In the genomic region with DNA sequence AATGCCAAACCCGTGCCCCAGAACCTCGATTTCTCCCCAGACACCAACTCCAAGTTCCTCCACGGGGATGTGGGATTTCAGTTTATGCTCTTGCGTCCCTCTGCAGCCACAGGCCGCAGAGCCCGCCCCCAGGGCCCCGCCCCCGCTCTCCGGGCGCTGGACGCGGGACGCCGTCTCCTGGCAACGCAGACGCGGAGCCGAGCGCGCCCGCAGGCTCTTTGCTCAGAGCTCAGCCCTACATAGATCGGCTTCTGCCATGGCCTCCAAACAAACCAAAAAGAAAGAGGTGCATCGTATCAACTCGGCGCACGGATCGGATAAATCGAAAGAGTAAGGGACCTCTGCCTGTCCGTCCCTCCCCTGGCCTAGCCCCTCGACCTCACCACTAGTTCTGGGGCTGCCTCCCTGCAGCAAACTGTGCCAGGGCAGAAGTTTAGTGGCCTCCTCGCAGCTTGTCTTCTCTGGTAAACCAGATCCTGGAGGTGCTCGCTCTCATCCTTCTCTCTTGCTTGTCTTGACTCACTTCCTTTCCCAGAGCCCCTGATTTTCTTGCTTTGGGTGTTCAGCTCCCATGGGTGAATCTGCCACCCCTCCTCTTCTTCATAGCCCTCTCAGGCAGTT, we compare ENCODE assay signal across 1 cellular context.
TF ChIP-seq lines count a peak whose summit lies in the region.

ADGB (plus strand) TSS at position 188 of the 621 bp plus-strand sequence; CDS start at position 257, 69 bp downstream.

TF ChIP-seq in K562, 482 proteins besides CTCF, POLR2A, EP300 and RAD21 (continued from another document):
- TF ChIP-seq KAT7 (CRISPR knock-in tag; IDR thresholded peaks at IDR 0.05; ENCODE audit: borderline replicate concordance) (no peak), ARID4B (CRISPR knock-in tag; IDR thresholded peaks at IDR 0.05) (peak; percentile 55; the same call in 1 of the 2 replicates), ELK1 (CRISPR knock-in tag; IDR thresholded peaks at IDR 0.05) (no peak), HDAC8 (tag; IDR thresholded peaks at IDR 0.05) (no peak), ASH1L (IDR thresholded peaks at IDR 0.05; ENCODE audit: borderline replicate concordance, low read depth, partially characterized antibody) (no peak), MXI1 (IDR thresholded peaks at IDR 0.05; ENCODE audit: low read depth, low read length) (peak; percentile 70; the same call in 1 of the 2 replicates), ZNF764 (CRISPR knock-in tag; IDR thresholded peaks at IDR 0.05; ENCODE audit: low read depth) (no peak), CREM (IDR thresholded peaks at IDR 0.05; ENCODE audit: low read depth) (peak; percentile 45; the same call in 1 of the 2 replicates), RBM22 (IDR thresholded peaks at IDR 0.05; ENCODE audit: low read depth, low read length, poor library complexity, severe bottlenecking) (peak; percentile 29), ZNF146 (CRISPR knock-in tag; IDR thresholded peaks at IDR 0.05; ENCODE audit: unreplicated experiment) (no peak), BMI1 (IDR thresholded peaks at IDR 0.05; ENCODE audit: low read length) (peak; percentile 67; the same call in 1 of the 2 replicates), NR1H2 (CRISPR knock-in tag; IDR thresholded peaks at IDR 0.05) (no peak), EGR1 (conservative IDR thresholded peaks at IDR 0.05) (peak; percentile 90), NUFIP1 (IDR thresholded peaks at IDR 0.05; ENCODE audit: partially characterized antibody) (no peak), PRDM10 (IDR thresholded peaks at IDR 0.05; ENCODE audit: partially characterized antibody) (no peak), SIN3A (IDR thresholded peaks at IDR 0.05; ENCODE audit: borderline replicate concordance in 2 of 2, control insufficient read depth in 1 of 2, low read depth in 2 of 2, low read length in 2 of 2) (peak in 1 of 2 experiments; percentile 41; a peak in 1 of 4 replicates), CREB1 (IDR thresholded peaks at IDR 0.05) (no peak; the same call in 1 of the 2 replicates), CREB1 (CRISPR knock-in tag; IDR thresholded peaks at IDR 0.05) (peak; percentile 21; the same call in 1 of the 2 replicates), CXXC5 (CRISPR knock-in tag; IDR thresholded peaks at IDR 0.05) (peak; percentile 68), RB1 (IDR thresholded peaks at IDR 0.05; ENCODE audit: low read depth) (peak; percentile 40; the same call in 1 of the 2 replicates), TEAD1 (CRISPR knock-in tag; IDR thresholded peaks at IDR 0.05) (0 out of 4 replicates have a peak, but pooled peaks of 1 of the 2 experiments have one; percentile 29), ZBTB17 (CRISPR knock-in tag; IDR thresholded peaks at IDR 0.05) (0 out of 2 replicates have a peak, but pooled peaks have one; percentile 27)
- TF ChIP-seq, protein P1, sequence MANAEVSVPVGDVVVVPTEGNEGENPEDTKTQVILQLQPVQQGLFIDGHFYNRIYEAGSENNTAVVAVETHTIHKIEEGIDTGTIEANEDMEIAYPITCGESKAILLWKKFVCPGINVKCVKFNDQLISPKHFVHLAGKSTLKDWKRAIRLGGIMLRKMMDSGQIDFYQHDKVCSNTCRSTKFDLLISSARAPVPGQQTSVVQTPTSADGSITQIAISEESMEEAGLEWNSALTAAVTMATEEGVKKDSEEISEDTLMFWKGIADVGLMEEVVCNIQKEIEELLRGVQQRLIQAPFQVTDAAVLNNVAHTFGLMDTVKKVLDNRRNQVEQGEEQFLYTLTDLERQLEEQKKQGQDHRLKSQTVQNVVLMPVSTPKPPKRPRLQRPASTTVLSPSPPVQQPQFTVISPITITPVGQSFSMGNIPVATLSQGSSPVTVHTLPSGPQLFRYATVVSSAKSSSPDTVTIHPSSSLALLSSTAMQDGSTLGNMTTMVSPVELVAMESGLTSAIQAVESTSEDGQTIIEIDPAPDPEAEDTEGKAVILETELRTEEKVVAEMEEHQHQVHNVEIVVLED (CRISPR knock-in tag; IDR thresholded peaks at IDR 0.05): peak; percentile 54; the same call in 1 of the 2 replicates
- TF ChIP-seq, protein P2, sequence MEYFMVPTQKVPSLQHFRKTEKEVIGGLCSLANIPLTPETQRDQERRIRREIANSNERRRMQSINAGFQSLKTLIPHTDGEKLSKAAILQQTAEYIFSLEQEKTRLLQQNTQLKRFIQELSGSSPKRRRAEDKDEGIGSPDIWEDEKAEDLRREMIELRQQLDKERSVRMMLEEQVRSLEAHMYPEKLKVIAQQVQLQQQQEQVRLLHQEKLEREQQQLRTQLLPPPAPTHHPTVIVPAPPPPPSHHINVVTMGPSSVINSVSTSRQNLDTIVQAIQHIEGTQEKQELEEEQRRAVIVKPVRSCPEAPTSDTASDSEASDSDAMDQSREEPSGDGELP (CRISPR knock-in tag; IDR thresholded peaks at IDR 0.05; ENCODE audit: borderline replicate concordance): peak; percentile 46; the same call in 1 of the 2 replicates
- TF ChIP-seq, protein P3, sequence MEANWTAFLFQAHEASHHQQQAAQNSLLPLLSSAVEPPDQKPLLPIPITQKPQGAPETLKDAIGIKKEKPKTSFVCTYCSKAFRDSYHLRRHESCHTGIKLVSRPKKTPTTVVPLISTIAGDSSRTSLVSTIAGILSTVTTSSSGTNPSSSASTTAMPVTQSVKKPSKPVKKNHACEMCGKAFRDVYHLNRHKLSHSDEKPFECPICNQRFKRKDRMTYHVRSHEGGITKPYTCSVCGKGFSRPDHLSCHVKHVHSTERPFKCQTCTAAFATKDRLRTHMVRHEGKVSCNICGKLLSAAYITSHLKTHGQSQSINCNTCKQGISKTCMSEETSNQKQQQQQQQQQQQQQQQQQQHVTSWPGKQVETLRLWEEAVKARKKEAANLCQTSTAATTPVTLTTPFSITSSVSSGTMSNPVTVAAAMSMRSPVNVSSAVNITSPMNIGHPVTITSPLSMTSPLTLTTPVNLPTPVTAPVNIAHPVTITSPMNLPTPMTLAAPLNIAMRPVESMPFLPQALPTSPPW (CRISPR knock-in tag; IDR thresholded peaks at IDR 0.05): peak; percentile 76
- TF ChIP-seq, protein P4, sequence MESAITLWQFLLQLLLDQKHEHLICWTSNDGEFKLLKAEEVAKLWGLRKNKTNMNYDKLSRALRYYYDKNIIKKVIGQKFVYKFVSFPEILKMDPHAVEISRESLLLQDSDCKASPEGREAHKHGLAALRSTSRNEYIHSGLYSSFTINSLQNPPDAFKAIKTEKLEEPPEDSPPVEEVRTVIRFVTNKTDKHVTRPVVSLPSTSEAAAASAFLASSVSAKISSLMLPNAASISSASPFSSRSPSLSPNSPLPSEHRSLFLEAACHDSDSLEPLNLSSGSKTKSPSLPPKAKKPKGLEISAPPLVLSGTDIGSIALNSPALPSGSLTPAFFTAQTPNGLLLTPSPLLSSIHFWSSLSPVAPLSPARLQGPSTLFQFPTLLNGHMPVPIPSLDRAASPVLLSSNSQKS (CRISPR knock-in tag; IDR thresholded peaks at IDR 0.05): no peak
- TF ChIP-seq, protein P5, sequence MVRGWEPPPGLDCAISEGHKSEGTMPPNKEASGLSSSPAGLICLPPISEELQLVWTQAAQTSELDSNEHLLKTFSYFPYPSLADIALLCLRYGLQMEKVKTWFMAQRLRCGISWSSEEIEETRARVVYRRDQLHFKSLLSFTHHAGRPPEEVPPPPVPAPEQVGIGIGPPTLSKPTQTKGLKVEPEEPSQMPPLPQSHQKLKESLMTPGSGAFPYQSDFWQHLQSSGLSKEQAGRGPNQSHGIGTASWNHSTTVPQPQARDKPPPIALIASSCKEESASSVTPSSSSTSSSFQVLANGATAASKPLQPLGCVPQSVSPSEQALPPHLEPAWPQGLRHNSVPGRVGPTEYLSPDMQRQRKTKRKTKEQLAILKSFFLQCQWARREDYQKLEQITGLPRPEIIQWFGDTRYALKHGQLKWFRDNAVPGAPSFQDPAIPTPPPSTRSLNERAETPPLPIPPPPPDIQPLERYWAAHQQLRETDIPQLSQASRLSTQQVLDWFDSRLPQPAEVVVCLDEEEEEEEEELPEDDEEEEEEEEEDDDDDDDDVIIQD (CRISPR knock-in tag; IDR thresholded peaks at IDR 0.05): no peak
